ENCODE assay signal across 1 cellular context in genomic region chr17:43611230-43611969, GRCh38.
TF ChIP-seq lines count a peak whose summit lies in the region.

No MANE protein-coding gene starts in this region.

TF ChIP-seq in GM12878, 131 proteins besides CTCF, POLR2A, EP300 and RAD21:
- TF ChIP-seq KAT2A (conservative IDR thresholded peaks at IDR 0.05; ENCODE audit: control insufficient read depth, low read depth, low read length) (no peak), ZBTB40 (IDR thresholded peaks at IDR 0.05; ENCODE audit: borderline replicate concordance) (no peak), USF1 (IDR thresholded peaks at IDR 0.05; ENCODE audit: borderline replicate concordance, extremely low read length, insufficient read depth, low read depth, low read length) (peak; percentile 31)
